In the genomic region with DNA sequence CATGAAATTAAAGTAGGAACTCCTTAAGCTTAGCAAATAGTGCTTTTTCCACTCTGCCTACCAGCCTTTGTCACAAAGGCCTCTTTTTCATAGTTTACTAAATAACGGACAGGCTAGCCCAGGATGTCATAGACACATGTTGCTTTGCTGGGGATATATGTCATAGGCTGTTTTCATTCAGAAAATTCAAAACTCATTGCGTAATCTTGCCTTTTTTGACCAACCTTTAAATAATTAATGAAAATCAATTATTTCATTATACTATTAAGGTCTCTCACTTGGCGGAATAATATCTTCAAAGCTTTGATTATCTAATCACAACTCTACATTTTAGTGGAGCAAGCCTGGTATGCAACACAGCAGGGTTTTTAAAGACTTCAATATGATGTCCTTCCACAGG, we compare ENCODE assay signal across 3 cellular contexts.
A peak's percentile ranks its signal among the peaks of the same experiment; 100 is the strongest.
TF ChIP-seq lines count a peak whose summit lies in the region.

No MANE protein-coding gene starts in this region.

TF ChIP-seq in IMR-90, 13 proteins besides CTCF, POLR2A, EP300 and RAD21 (continued from another document):
- peak; percentile 69 for TF ChIP-seq CEBPB (IDR thresholded peaks at IDR 0.05; ENCODE audit: low read depth, low read length)

TF ChIP-seq in Ishikawa, 13 proteins besides CTCF, POLR2A, EP300 and RAD21 (continued from another document):
- TF ChIP-seq USF1 (IDR thresholded peaks at IDR 0.05): no peak
- TF ChIP-seq, protein P1, sequence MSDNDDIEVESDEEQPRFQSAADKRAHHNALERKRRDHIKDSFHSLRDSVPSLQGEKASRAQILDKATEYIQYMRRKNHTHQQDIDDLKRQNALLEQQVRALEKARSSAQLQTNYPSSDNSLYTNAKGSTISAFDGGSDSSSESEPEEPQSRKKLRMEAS (IDR thresholded peaks at IDR 0.05): no peak
- no peak for TF ChIP-seq FOXM1 (IDR thresholded peaks at IDR 0.05; ENCODE audit: borderline replicate concordance, low read depth)
- peak; percentile 7; the same call in 1 of the 2 replicates for TF ChIP-seq CEBPB (IDR thresholded peaks at IDR 0.05)

TF ChIP-seq in H1, 55 proteins besides CTCF, POLR2A, EP300 and RAD21 (continued from another document):
- peak; percentile 61; the same call in 1 of the 2 replicates for TF ChIP-seq CEBPB (IDR thresholded peaks at IDR 0.05; ENCODE audit: low read depth, low read length)
